ENCODE assay signal across 7 cellular contexts in the genomic region with DNA sequence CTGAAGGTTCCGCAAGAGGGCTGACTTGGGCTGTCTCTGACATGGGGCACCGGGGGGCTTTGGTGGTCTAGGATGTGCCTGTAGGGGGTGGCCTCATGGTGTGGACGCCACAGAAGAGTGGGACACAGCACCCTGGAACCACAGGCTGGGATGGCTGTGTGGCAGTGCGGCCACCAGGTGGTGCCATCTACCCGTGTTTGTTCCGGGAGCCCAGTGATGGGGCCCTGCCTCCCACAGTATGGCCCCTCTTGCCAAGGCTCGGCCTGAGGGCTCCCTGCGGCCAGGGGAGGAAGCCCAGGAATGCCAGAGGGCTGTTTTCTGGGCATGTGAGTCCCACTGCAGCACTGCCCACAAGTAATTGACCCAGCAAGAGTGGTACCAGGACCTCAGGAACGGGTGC.
A peak's percentile ranks its signal among the peaks of the same experiment; 100 is the strongest.
DNase-seq lines count a peak whose midpoint lies in the region; ATAC-seq and TF ChIP-seq lines count a peak whose summit lies in the region.
"Not testable (repeated sequence)": the region's sequence is repeated elsewhere in the genome, so short reads cannot be mapped to it uniquely, and the experiment has no call there.

No MANE protein-coding gene starts in this region.

- TF ChIP-seq CTCF in osteocyte (IDR thresholded peaks at IDR 0.05) = peak; percentile 23

- not testable (repeated sequence) for H3K4me1 Mint-ChIP-seq in activated CD8-positive, alpha-beta T cell treated with anti-CD3 and anti-CD28 coated beads, Interleukin-2, amount 10 ng/mL, durations not matched to agents 7 days and 5 days (ENCODE audit: low read depth); osteocyte (ENCODE audit: unreplicated experiment)

- ATAC-seq in GM19023 (IDR thresholded peaks at IDR 0.05; ENCODE audit: unreplicated experiment) (peak; percentile 94), GM21528 (IDR thresholded peaks at IDR 0.05; ENCODE audit: low FRiP score, unreplicated experiment) (peak; percentile 90), HG02943 (IDR thresholded peaks at IDR 0.05; ENCODE audit: low read depth, unreplicated experiment) (peak; percentile 78), HG03442 (IDR thresholded peaks at IDR 0.05; ENCODE audit: unreplicated experiment) (peak; percentile 86), left cardiac atrium (peak; percentile 94)
- peak; percentile 99 for ATAC-seq in activated CD8-positive, alpha-beta T cell treated with anti-CD3 and anti-CD28 coated beads, Interleukin-2, amount 10 ng/mL, durations not matched to agents 7 days and 5 days

- DNase-seq in activated CD8-positive, alpha-beta T cell treated with anti-CD3 and anti-CD28 coated beads, Interleukin-2, amount 10 ng/mL, durations not matched to agents 7 days and 5 days; left cardiac atrium; osteocyte (ENCODE audit: extremely low spot score, unreplicated experiment): not testable (repeated sequence)

- CTCF ChIA-PET in activated CD8-positive, alpha-beta T cell treated with anti-CD3 and anti-CD28 coated beads, Interleukin-2, amount 10 ng/mL, durations not matched to agents 7 days and 5 days (lab: Charles Lee) = not testable (repeated sequence)

- H3K36me3 Mint-ChIP-seq in activated CD8-positive, alpha-beta T cell treated with anti-CD3 and anti-CD28 coated beads, Interleukin-2, amount 10 ng/mL, durations not matched to agents 7 days and 5 days (ENCODE audit: low read depth); osteocyte (ENCODE audit: unreplicated experiment): not testable (repeated sequence)

- H3K27ac Mint-ChIP-seq in activated CD8-positive, alpha-beta T cell treated with anti-CD3 and anti-CD28 coated beads, Interleukin-2, amount 10 ng/mL, durations not matched to agents 7 days and 5 days; osteocyte (ENCODE audit: unreplicated experiment): not testable (repeated sequence)

- H3K9me3 Mint-ChIP-seq in activated CD8-positive, alpha-beta T cell treated with anti-CD3 and anti-CD28 coated beads, Interleukin-2, amount 10 ng/mL, durations not matched to agents 7 days and 5 days (ENCODE audit: insufficient read depth); osteocyte (ENCODE audit: unreplicated experiment): not testable (repeated sequence)

- intact Hi-C loops in left cardiac atrium (cut with DNase I) = not testable (repeated sequence)

- not testable (repeated sequence) for H3K27me3 Mint-ChIP-seq in activated CD8-positive, alpha-beta T cell treated with anti-CD3 and anti-CD28 coated beads, Interleukin-2, amount 10 ng/mL, durations not matched to agents 7 days and 5 days (ENCODE audit: low read depth); osteocyte (ENCODE audit: unreplicated experiment)

- POLR2A ChIA-PET in activated CD8-positive, alpha-beta T cell treated with anti-CD3 and anti-CD28 coated beads, Interleukin-2, amount 10 ng/mL, durations not matched to agents 7 days and 5 days (lab: Charles Lee) = not testable (repeated sequence)

- not testable (repeated sequence) for H3K4me3 Mint-ChIP-seq in activated CD8-positive, alpha-beta T cell treated with anti-CD3 and anti-CD28 coated beads, Interleukin-2, amount 10 ng/mL, durations not matched to agents 7 days and 5 days; osteocyte (ENCODE audit: unreplicated experiment)
